Comparison of ENCODE assay signal across 18 cellular contexts in genomic region chr4:99818661-99819060, GRCh38. TPM values are rescaled to one million over a fixed set of nuclear protein-coding genes. Genes with fewer than 3 reads are reported as not detected.
DNase-seq lines count a peak whose midpoint lies in the region; ATAC-seq and TF ChIP-seq lines count a peak whose summit lies in the region.
"Had no signal": no experiment of that assay in that cellular context is flagged by ENCODE, and none has a peak within 500 bp of the region (broad histone marks: within the 10 kb centered on the region; RNA-seq: fewer than 3 reads in every experiment).

No MANE protein-coding gene starts in this region.

- no peaks in the 10 kb centered on the region for H4K20me1 ChIP-seq in DOHH2 (ENCODE audit: control insufficient read depth, insufficient read depth, low read depth, low read length)
- H4K20me1 ChIP-seq in SU-DHL-6 (ENCODE audit: low read depth, low read length), result no peaks in the 10 kb centered on the region
- H4K20me1 ChIP-seq: BLaER1 had no signal

- no peaks in the 10 kb centered on the region for H3K27me3 Mint-ChIP-seq in CD4-positive, alpha-beta T cell

- peaks cover 6% of the 10 kb centered on the region for H3K36me3 Mint-ChIP-seq in CD4-positive, alpha-beta T cell (ENCODE audit: low read depth)

- no peak overlapping the region for H3K27ac ChIP-seq in CD4-positive, alpha-beta T cell (ENCODE audit: low read depth, low read length)
- H3K27ac ChIP-seq in DOHH2 (ENCODE audit: low read depth, low read length) (peak overlapping the region; percentile 86), SU-DHL-6 (ENCODE audit: low read depth, low read length) (peak overlapping the region; percentile 88), epithelial cell of prostate (peak overlapping the region; percentile 96)
- H3K27ac ChIP-seq: BLaER1, prostate gland, upper lobe of right lung had no signal

- H3K4me1 ChIP-seq in DOHH2 (ENCODE audit: control insufficient read depth, low read length), result peaks cover 80% of the 10 kb centered on the region
- H3K4me1 ChIP-seq: prostate gland had no signal

- POLR2A ChIA-PET in CD4-positive, alpha-beta T cell (lab: Charles Lee), result interaction anchor here (2.8 to 3.8 kb wide), 2 partner anchors 129 to 132 kb away, joined by 18 to 38 read pairs; partner anchors contain the start of genes DNAJB14 and H2AZ1

- H3K4me3 ChIP-seq in DOHH2 (ENCODE audit: low read length) (peak overlapping the region; percentile 77), SU-DHL-6 (ENCODE audit: insufficient read depth, low read length, poor library complexity, severe bottlenecking) (peak overlapping the region; percentile 66)
- H3K4me3 ChIP-seq: BLaER1, prostate gland, smooth muscle cell, upper lobe of right lung had no signal

- no peaks in the 10 kb centered on the region for H3K9me3 Mint-ChIP-seq in CD4-positive, alpha-beta T cell

- no peak for DNase-seq in CD4-positive, alpha-beta T cell
- no peak for DNase-seq in epithelial cell of prostate (ENCODE audit: low read depth, low spot score)
- no peak for DNase-seq in anterior cingulate cortex (lab: John Stamatoyannopoulos, UW)
- DNase-seq in mucosa of gallbladder (ENCODE audit: low spot score), result no peak
- no peak for DNase-seq in kidney glomerular epithelial cell (lab: John Stamatoyannopoulos, UW)
- DNase-seq: amniotic stem cell, NCI-H2171 treated with DMSO at 0.1 percent for 48 hours, NCI-H748 treated with DMSO at 0.1 percent for 48 hours, upper lobe of right lung had no signal

- H3K4me2 ChIP-seq in DOHH2 (ENCODE audit: low read length), result peak overlapping the region; percentile 89
- H3K4me2 ChIP-seq in SU-DHL-6 (ENCODE audit: low read depth, low read length, poor library complexity, severe bottlenecking), result peak overlapping the region; percentile 69
- H3K4me2 ChIP-seq: BLaER1, smooth muscle cell had no signal

- peak overlapping the region; percentile 78 for H3K9ac ChIP-seq in SU-DHL-6 (ENCODE audit: low read length)
- H3K9ac ChIP-seq: BLaER1 had no signal

- H3K9me2 ChIP-seq in DOHH2 (replicated peaks; ENCODE audit: control insufficient read depth, low read length), result no peaks in the 10 kb centered on the region
- no peaks in the 10 kb centered on the region for H3K9me2 ChIP-seq in SU-DHL-6 (replicated peaks; ENCODE audit: insufficient read depth, low read length)

- H3F3A ChIP-seq in DOHH2 (ENCODE audit: control insufficient read depth, insufficient read depth) (peaks cover 25% of the 10 kb centered on the region), SU-DHL-6 (ENCODE audit: insufficient read depth) (peaks cover 36% of the 10 kb centered on the region)

- H3K4me1 Mint-ChIP-seq in CD4-positive, alpha-beta T cell (ENCODE audit: low read depth), result peaks cover 80% of the 10 kb centered on the region

- no peaks in the 10 kb centered on the region for H3K27me3 ChIP-seq in CD4-positive, alpha-beta T cell (ENCODE audit: control insufficient read depth, insufficient read depth, low read length)
- H3K27me3 ChIP-seq in DOHH2 (ENCODE audit: control insufficient read depth, low read length), result no peaks in the 10 kb centered on the region
- H3K27me3 ChIP-seq in SU-DHL-6 (ENCODE audit: low read length), result no peaks in the 10 kb centered on the region
- H3K27me3 ChIP-seq: BLaER1, upper lobe of right lung had no signal

- no peak for ATAC-seq in CD4-positive, alpha-beta T cell (ENCODE audit: poor library complexity)
- ATAC-seq in HG03521 (IDR thresholded peaks at IDR 0.05; ENCODE audit: unreplicated experiment), result no peak
- ATAC-seq: left lobe of liver, SK-N-SH treated with all-trans-retinoic acid at 6 μM for 48 hours, upper lobe of right lung had no signal

- peak overlapping the region; percentile 91 for H3K27ac Mint-ChIP-seq in CD4-positive, alpha-beta T cell

- TF ChIP-seq CTCF in CD4-positive, alpha-beta T cell (IDR thresholded peaks at IDR 0.05), result no peak
- TF ChIP-seq CTCF in DOHH2 (IDR thresholded peaks at IDR 0.05; ENCODE audit: low read depth, low read length, poor library complexity, severe bottlenecking) (no peak), SU-DHL-6 (IDR thresholded peaks at IDR 0.05; ENCODE audit: insufficient read depth, low read length, poor library complexity, severe bottlenecking) (no peak)

- H3K79me2 ChIP-seq in DOHH2 (ENCODE audit: control insufficient read depth, low read length) (peaks cover 70% of the 10 kb centered on the region), SU-DHL-6 (ENCODE audit: insufficient read depth, low read length) (peaks cover 66% of the 10 kb centered on the region)

- H3K9me3 ChIP-seq in CD4-positive, alpha-beta T cell (ENCODE audit: control insufficient read depth, low read length), result no peaks in the 10 kb centered on the region
- H3K9me3 ChIP-seq in DOHH2 (ENCODE audit: control insufficient read depth, insufficient read depth, low read length), result no peaks in the 10 kb centered on the region
- H3K9me3 ChIP-seq in SU-DHL-6 (ENCODE audit: insufficient read depth, low read length), result no peaks in the 10 kb centered on the region
- H3K9me3 ChIP-seq: BLaER1, prostate gland, upper lobe of right lung had no signal

- H3K36me3 ChIP-seq in DOHH2 (ENCODE audit: control insufficient read depth, low read length) (peaks cover 58% of the 10 kb centered on the region), SU-DHL-6 (ENCODE audit: low read length) (no peaks in the 10 kb centered on the region)
- H3K36me3 ChIP-seq: BLaER1, prostate gland, upper lobe of right lung had no signal

- CTCF ChIA-PET in CD4-positive, alpha-beta T cell (lab: Charles Lee), result no interaction called here

- intact Hi-C loops in CD4-positive, alpha-beta T cell (cut with DNase I, micrococcal nuclease), result loop anchor here in 1 of 2 experiments (10.0 kb wide), 1 partner anchor 894 kb away; the partner anchor contains the start of gene EIF4E

- H3K4me3 Mint-ChIP-seq in CD4-positive, alpha-beta T cell, result peak overlapping the region; percentile 92

- H2AFZ ChIP-seq in SU-DHL-6 (ENCODE audit: low read depth, low read length, severe bottlenecking), result no peak overlapping the region

RNA-seq across cellular contexts. Expression of gene DAPP1, which starts 2.0 kb away (rescaled TPM):
- 1 to 10 TPM; 8.3 to 9.1 TPM for total RNA-seq in CD4-positive, alpha-beta T cell
- 23.3 TPM for total RNA-seq in mucosa of gallbladder
- total RNA-seq: chondrocyte had no signal
